In genomic region chr15:84819291-84819768, GRCh38 we compare ENCODE assay signal across 12 cellular contexts. TPM values are rescaled to one million over a fixed set of nuclear protein-coding genes. Genes with fewer than 3 reads are reported as not detected.
A peak's percentile ranks its signal among the peaks of the same experiment; 100 is the strongest.
DNase-seq lines count a peak whose midpoint lies in the region; ATAC-seq and TF ChIP-seq lines count a peak whose summit lies in the region.
"Had no signal": no experiment of that assay in that cellular context is flagged by ENCODE, and none has a peak within 500 bp of the region (broad histone marks: within the 10 kb centered on the region; RNA-seq: fewer than 3 reads in every experiment).

No MANE protein-coding gene starts in this region.

- H4K20me1 ChIP-seq in smooth muscle cell (ENCODE audit: low read depth): peaks cover 12% of the 10 kb centered on the region

- H3K4me2 ChIP-seq in smooth muscle cell: peak overlapping the region; percentile 85

- peaks cover 11% of the 10 kb centered on the region for H3F3A ChIP-seq in smooth muscle cell (ENCODE audit: low read depth)

- H3K9me3 ChIP-seq in HUES48 (ENCODE audit: control insufficient read depth, insufficient read depth, low read length): no peaks in the 10 kb centered on the region
- no peaks in the 10 kb centered on the region for H3K9me3 ChIP-seq in smooth muscle cell (replicated peaks; ENCODE audit: low read depth)
- H3K9me3 ChIP-seq in testis: no peaks in the 10 kb centered on the region
- H3K9me3 ChIP-seq: neutrophil had no signal

- TF ChIP-seq POLR2A in testis (IDR thresholded peaks at IDR 0.05): no peak

- WGBS in smooth muscle cell (ENCODE audit: low lambda C conversion rate): 32% methylated on average over 3 of the region's 3 CpGs
- 49 to 83% methylated on average over 2 to 3 of the region's 3 CpGs for WGBS in testis, 2 donors

- H2AFZ ChIP-seq in smooth muscle cell (ENCODE audit: low read depth): no peak overlapping the region

- no peaks in the 10 kb centered on the region for H3K27me3 ChIP-seq in HUES48 (ENCODE audit: control insufficient read depth, insufficient read depth, low read length)
- H3K27me3 ChIP-seq in smooth muscle cell (ENCODE audit: low read depth): no peaks in the 10 kb centered on the region
- no peaks in the 10 kb centered on the region for H3K27me3 ChIP-seq in testis

- DNase-seq in caudate nucleus (lab: John Stamatoyannopoulos, UW): no peak
- DNase-seq in left kidney (ENCODE audit: low read depth, low spot score): peak; percentile 48
- DNase-seq in smooth muscle cell (lab: John Stamatoyannopoulos, UW; ENCODE audit: unreplicated experiment): no peak
- no peak for DNase-seq in testis
- DNase-seq in SHP77 (lab: John Stamatoyannopoulos, UW): no peak
- DNase-seq in stimulated activated CD8-positive, alpha-beta memory T cell treated with anti-CD3 and anti-CD28 coated beads, Interleukin-4, amount 100 ng/mL, for 48 hours: no peak
- DNase-seq: COR-L47, H7, NCI-H748 treated with DMSO at 0.1 percent for 48 hours had no signal

- intact Hi-C loops in testis (cut with DNase I; ENCODE audit: low total_unique reads): no loop called here

- no peak overlapping the region for H3K4me3 ChIP-seq in HUES48 (ENCODE audit: low read depth, low read length)
- H3K4me3 ChIP-seq in smooth muscle cell: peak overlapping the region; percentile 53
- no peak overlapping the region for H3K4me3 ChIP-seq in testis

- ATAC-seq in HG03095 (IDR thresholded peaks at IDR 0.05; ENCODE audit: unreplicated experiment): no peak

- H3K27ac ChIP-seq in HUES48 (ENCODE audit: low read depth, low read length) (peak overlapping the region; percentile 70), caudate nucleus (ENCODE audit: low read depth, low read length) (peak overlapping the region; percentile 48), smooth muscle cell (ENCODE audit: low read depth) (peak overlapping the region; percentile 79), testis (no peak overlapping the region)
- H3K27ac ChIP-seq: neutrophil had no signal

- H3K36me3 ChIP-seq in HUES48 (ENCODE audit: control insufficient read depth, insufficient read depth, low read length): peaks cover 3% of the 10 kb centered on the region; the same call in 1 of the 2 replicates
- no peaks in the 10 kb centered on the region for H3K36me3 ChIP-seq in smooth muscle cell (ENCODE audit: low read depth)
- H3K36me3 ChIP-seq in testis (ENCODE audit: low read depth, missing control alignments): no peaks in the 10 kb centered on the region
- H3K36me3 ChIP-seq: neutrophil had no signal

- no peak overlapping the region for H3K9ac ChIP-seq in HUES48 (ENCODE audit: low read depth, low read length)
- peak overlapping the region; percentile 20 for H3K9ac ChIP-seq in smooth muscle cell (ENCODE audit: low read depth)

- TF ChIP-seq CTCF in smooth muscle cell (IDR thresholded peaks at IDR 0.05; ENCODE audit: borderline replicate concordance, insufficient read depth, poor library complexity, severe bottlenecking) (no peak), testis (IDR thresholded peaks at IDR 0.05) (no peak)

- H3K4me1 ChIP-seq in HUES48 (ENCODE audit: control insufficient read depth, insufficient read depth, low read length) (peaks cover 32% of the 10 kb centered on the region), smooth muscle cell (ENCODE audit: low read depth) (peaks cover 25% of the 10 kb centered on the region), testis (peaks cover 21% of the 10 kb centered on the region)

- H3K79me2 ChIP-seq in smooth muscle cell (ENCODE audit: low read depth): peaks cover 18% of the 10 kb centered on the region

RNA-seq across cellular contexts. Expression of gene ALPK3, which starts 2.2 kb away (rescaled TPM):
- 10.4 and 18.8 TPM in 2 replicates for total RNA-seq in smooth muscle cell
- 3.5 and 6.1 TPM in 2 replicates for polyA plus RNA-seq in smooth muscle cell
- 1 to 10 TPM; 4.1 to 5.0 TPM for total RNA-seq in testis
- polyA plus RNA-seq in testis (ENCODE audit: insufficient read depth, low read depth, low replicate concordance): 3.0 TPM

Comparison
In these comparisons a context has a peak if more than half of its experiments do, and no peak if none do; other contexts are left out.
1. H3K27ac ChIP-seq: peak in HUES48 (single experiment), caudate nucleus (single experiment) and smooth muscle cell (single experiment); none in testis (0 of 2).